Comparison of ENCODE assay signal across 11 cellular contexts in genomic region chr9:123392802-123393201, GRCh38. TPM values are rescaled to one million over a fixed set of nuclear protein-coding genes. Genes with fewer than 3 reads are reported as not detected.
"Had no signal": no experiment of that assay in that cellular context is flagged by ENCODE, and none has a peak within 500 bp of the region (broad histone marks: within the 10 kb centered on the region; RNA-seq: fewer than 3 reads in every experiment).

No MANE protein-coding gene starts in this region.

- H3K36me3 ChIP-seq: HAP-1 had no signal

- DNase-seq: GM23248, GOT3, H7, KG1 had no signal

- FAIRE-seq: HepG2 had no signal

- H3K4me3 ChIP-seq: GM23248, HAP-1 had no signal

- H3K4me1 ChIP-seq: HAP-1 had no signal

- H3K9ac ChIP-seq: GM23248 had no signal

- H3K27me3 Mint-ChIP-seq: IgD-negative memory B cell had no signal

- H3K27ac ChIP-seq: GM23248, HL-60 had no signal

- H3K4me1 Mint-ChIP-seq: IgD-negative memory B cell had no signal

- H3K4me3 Mint-ChIP-seq: IgD-negative memory B cell had no signal

- H2AFZ ChIP-seq: GM23248 had no signal

- ATAC-seq: HCT116, HepG2 had no signal

- H3K9me3 ChIP-seq: HAP-1 had no signal

RNA-seq across cellular contexts. Expression of gene CRB2, which starts 36.8 kb away (rescaled TPM):
- total RNA-seq: GM23248, H4, HT1080 had no signal
- polyA plus RNA-seq: GM23248, IgD-negative memory B cell had no signal
